Comparison of ENCODE assay signal across 18 cellular contexts in the genomic region with DNA sequence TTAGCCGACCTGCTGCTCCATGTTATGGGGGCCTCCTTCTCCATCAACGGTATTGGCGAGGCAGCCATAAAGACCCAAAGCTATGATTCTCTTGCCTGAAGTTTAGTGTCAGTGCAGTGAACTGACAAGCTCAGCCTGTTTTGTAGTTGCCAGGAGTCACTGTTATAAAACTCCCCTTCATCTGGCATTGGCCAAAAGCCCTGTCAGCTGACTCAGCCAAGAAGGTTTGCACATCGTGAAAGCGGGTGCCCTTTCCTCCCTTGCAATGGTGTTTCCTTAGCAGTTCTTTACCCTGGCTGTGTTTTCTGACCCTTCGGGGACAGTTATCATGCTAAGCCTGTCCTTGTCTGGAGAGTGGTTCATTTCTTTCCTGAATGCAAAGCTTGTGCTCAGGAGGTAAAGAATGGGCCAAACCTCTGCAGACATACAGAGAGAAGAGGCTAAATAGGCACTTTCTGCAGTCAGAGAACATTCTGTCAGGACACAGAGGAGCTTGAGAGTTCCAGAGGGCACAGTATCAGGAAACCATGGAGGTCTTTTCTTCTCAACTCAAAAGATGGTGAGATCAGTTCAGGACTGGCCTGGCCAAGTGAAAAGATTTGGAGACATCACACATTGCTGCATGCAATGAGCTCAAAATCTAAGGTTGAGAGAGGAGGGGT.
DNase-seq lines count a peak whose midpoint lies in the region; ATAC-seq and TF ChIP-seq lines count a peak whose summit lies in the region.
"Had no signal": no experiment of that assay in that cellular context is flagged by ENCODE, and none has a peak within 500 bp of the region (broad histone marks: within the 10 kb centered on the region; RNA-seq: fewer than 3 reads in every experiment).

No MANE protein-coding gene starts in this region.

- peak overlapping the region; percentile 9 for H2AFZ ChIP-seq in neural progenitor cell (replicated peaks)

- H3K27me3 Mint-ChIP-seq in neural progenitor cell (ENCODE audit: insufficient read depth, low read depth) = no peaks in the 10 kb centered on the region
- H3K27me3 Mint-ChIP-seq in stimulated activated naive CD8-positive, alpha-beta T cell treated with anti-CD3 and anti-CD28 coated beads, Interleukin-15, amount 100 ng/mL, for 72 hours = no peaks in the 10 kb centered on the region

- H3K27me3 ChIP-seq in neural progenitor cell = no peaks in the 10 kb centered on the region
- no peaks in the 10 kb centered on the region for H3K27me3 ChIP-seq in esophagus squamous epithelium

- H3K9me3 ChIP-seq in neural progenitor cell (ENCODE audit: low read depth) (no peaks in the 10 kb centered on the region), esophagus squamous epithelium (no peaks in the 10 kb centered on the region)
- H3K9me3 ChIP-seq: A549 had no signal

- H3K27ac ChIP-seq in neural progenitor cell (no peak overlapping the region), esophagus squamous epithelium (no peak overlapping the region)
- H3K27ac ChIP-seq: A549, C4-2B had no signal

- H4K20me1 ChIP-seq in neural progenitor cell (ENCODE audit: low read depth) = no peaks in the 10 kb centered on the region

- TF ChIP-seq POLR2A in esophagus squamous epithelium (IDR thresholded peaks at IDR 0.05) = no peak

- H3F3A ChIP-seq in neural progenitor cell (ENCODE audit: low read depth) = peaks cover 15% of the 10 kb centered on the region

- H3K9me3 Mint-ChIP-seq in neural progenitor cell = peaks cover 11% of the 10 kb centered on the region
- no peaks in the 10 kb centered on the region for H3K9me3 Mint-ChIP-seq in stimulated activated naive CD8-positive, alpha-beta T cell treated with anti-CD3 and anti-CD28 coated beads, Interleukin-15, amount 100 ng/mL, for 72 hours
- H3K9me3 Mint-ChIP-seq: IgD-negative memory B cell had no signal

- H3K4me1 ChIP-seq in neural progenitor cell (no peaks in the 10 kb centered on the region), esophagus squamous epithelium (no peaks in the 10 kb centered on the region)
- H3K4me1 ChIP-seq: A549 had no signal

- H3K4me3 ChIP-seq in neural progenitor cell = no peak overlapping the region
- no peak overlapping the region for H3K4me3 ChIP-seq in esophagus squamous epithelium
- H3K4me3 ChIP-seq: A549 had no signal

- H3K27ac Mint-ChIP-seq in neural progenitor cell = no peak overlapping the region
- H3K27ac Mint-ChIP-seq in stimulated activated naive CD8-positive, alpha-beta T cell treated with anti-CD3 and anti-CD28 coated beads, Interleukin-15, amount 100 ng/mL, for 72 hours = no peak overlapping the region
- H3K27ac Mint-ChIP-seq: IgD-negative memory B cell had no signal

- ATAC-seq in stimulated activated naive CD8-positive, alpha-beta T cell treated with anti-CD3 and anti-CD28 coated beads, Interleukin-15, amount 100 ng/mL, for 72 hours = no peak
- no peak for ATAC-seq in HG03097 (IDR thresholded peaks at IDR 0.05; ENCODE audit: low FRiP score, unreplicated experiment)
- ATAC-seq: A549 had no signal

- no peaks in the 10 kb centered on the region for H3K79me2 ChIP-seq in neural progenitor cell (ENCODE audit: low read depth)

- no peak overlapping the region for H3K4me2 ChIP-seq in neural progenitor cell
- H3K4me2 ChIP-seq: A549 had no signal

- H3K4me3 Mint-ChIP-seq in neural progenitor cell = no peak overlapping the region
- H3K4me3 Mint-ChIP-seq in stimulated activated naive CD8-positive, alpha-beta T cell treated with anti-CD3 and anti-CD28 coated beads, Interleukin-15, amount 100 ng/mL, for 72 hours = no peak overlapping the region
- H3K4me3 Mint-ChIP-seq: IgD-negative memory B cell had no signal

- no peak overlapping the region for H3K9ac ChIP-seq in neural progenitor cell

- intact Hi-C loops in esophagus squamous epithelium (cut with DNase I) = no loop called here

- H3K36me3 ChIP-seq in neural progenitor cell (no peaks in the 10 kb centered on the region), esophagus squamous epithelium (no peaks in the 10 kb centered on the region)

- in situ Hi-C loops in G401 (cut with HindIII; ENCODE audit: low sequenced_read_pairs) = no loop called here

- peaks cover 17% of the 10 kb centered on the region for H3K36me3 Mint-ChIP-seq in neural progenitor cell
- H3K36me3 Mint-ChIP-seq: IgD-negative memory B cell had no signal

- DNase-seq in G401 (ENCODE audit: low spot score) (peak; percentile 30), NCI-H446 treated with DMSO at 0.1 percent for 48 hours (lab: John Stamatoyannopoulos, UW) (peak; percentile 10), cerebellar cortex (ENCODE audit: low spot score) (peak; percentile 21), neural progenitor cell (ENCODE audit: low spot score) (no peak), AML-193 (lab: John Stamatoyannopoulos, UW) (no peak), esophagus squamous epithelium (lab: John Stamatoyannopoulos, UW) (no peak)
- DNase-seq in stimulated activated naive CD8-positive, alpha-beta T cell treated with anti-CD3 and anti-CD28 coated beads, Interleukin-15, amount 100 ng/mL, for 72 hours = no peak
- DNase-seq: DMS79, HCEC 1CT, Karpas-422, NCI-H1105, NCI-H2081, NCI-H510A treated with DMSO at 0.1 percent for 48 hours, NCI-H774 had no signal

- 45 to 78% methylated on average over 4 to 6 of the region's 6 CpGs for WGBS in esophagus squamous epithelium, 2 donors

- peaks cover 10% of the 10 kb centered on the region for H3K4me1 Mint-ChIP-seq in neural progenitor cell
- no peaks in the 10 kb centered on the region for H3K4me1 Mint-ChIP-seq in stimulated activated naive CD8-positive, alpha-beta T cell treated with anti-CD3 and anti-CD28 coated beads, Interleukin-15, amount 100 ng/mL, for 72 hours
- H3K4me1 Mint-ChIP-seq: IgD-negative memory B cell had no signal

- no peak for TF ChIP-seq CTCF in neural progenitor cell (IDR thresholded peaks at IDR 0.05)
- no peak for TF ChIP-seq CTCF in esophagus squamous epithelium (IDR thresholded peaks at IDR 0.05)

Comparison
In these comparisons a context has a peak if more than half of its experiments do, and no peak if none do; other contexts are left out.
1. DNase-seq: peak in G401 (single experiment), NCI-H446 treated with DMSO at 0.1 percent for 48 hours (single experiment) and cerebellar cortex (single experiment); none in neural progenitor cell (single experiment), stimulated activated naive CD8-positive, alpha-beta T cell treated with anti-CD3 and anti-CD28 coated beads, Interleukin-15, amount 100 ng/mL, for 72 hours (0 of 2), AML-193 (0 of 2) and esophagus squamous epithelium (single experiment).